Comparison of ENCODE assay signal across 9 cellular contexts in genomic region chr4:78568640-78569261, GRCh38. TPM values are rescaled to one million over a fixed set of nuclear protein-coding genes. Genes with fewer than 3 reads are reported as not detected.
DNase-seq lines count a peak whose midpoint lies in the region; ATAC-seq and TF ChIP-seq lines count a peak whose summit lies in the region.
"Had no signal": no experiment of that assay in that cellular context is flagged by ENCODE, and none has a peak within 500 bp of the region (broad histone marks: within the 10 kb centered on the region; RNA-seq: fewer than 3 reads in every experiment).

No MANE protein-coding gene starts in this region.

- H3K36me3 ChIP-seq in psoas muscle (ENCODE audit: insufficient read depth in 1 of 2, low read depth in 1 of 2) (no peaks in the 10 kb centered on the region), colonic mucosa (no peaks in the 10 kb centered on the region)

- TF ChIP-seq CTCF in cardiac fibroblast (IDR thresholded peaks at IDR 0.05; ENCODE audit: low read depth, low read length) (no peak), psoas muscle (IDR thresholded peaks at IDR 0.05) (no peak), colonic mucosa (IDR thresholded peaks at IDR 0.05) (no peak)

- intact Hi-C loops in psoas muscle (cut with DNase I) (no loop called here), colonic mucosa (cut with DNase I) (no loop called here)

- H3K27ac ChIP-seq in psoas muscle (peak overlapping the region; percentile 6), colonic mucosa (no peak overlapping the region)

- 38 to 43% (median 40%) methylated on average over 3 of the region's 3 CpGs for WGBS in psoas muscle, 3 donors

- ATAC-seq in GM19035 (IDR thresholded peaks at IDR 0.05; ENCODE audit: unreplicated experiment) (peak; percentile 30), HG03045 (IDR thresholded peaks at IDR 0.05; ENCODE audit: unreplicated experiment) (peak; percentile 46), psoas muscle (peak in 1 of 4 donors; percentile 19)

- DNase-seq in cardiac fibroblast (ENCODE audit: low read depth in 2 of 2) (peak; percentile 35 to 61), psoas muscle (no peak), HCEC 1CT (no peak), NCI-H2227 treated with DMSO at 0.1 percent for 48 hours (lab: John Stamatoyannopoulos, UW) (no peak), colonic mucosa (no peak)
- no peak for DNase-seq in effector CD8-positive, alpha-beta T cell (lab: John Stamatoyannopoulos, UW)
- DNase-seq: NCI-H524 treated with DMSO at 0.1 percent for 48 hours had no signal

- H3K9me3 ChIP-seq in psoas muscle: no peaks in the 10 kb centered on the region
- H3K9me3 ChIP-seq in colonic mucosa: no peaks in the 10 kb centered on the region

- H3K4me3 ChIP-seq in cardiac fibroblast (replicated peaks in 1 of 2; ENCODE audit: low read depth in 2 of 2, low read length in 2 of 2) (no peak overlapping the region), psoas muscle (no peak overlapping the region), colonic mucosa (no peak overlapping the region)

- H3K4me1 ChIP-seq in psoas muscle (no peaks in the 10 kb centered on the region), colonic mucosa (peaks cover 6% of the 10 kb centered on the region)

- H3K27me3 ChIP-seq in psoas muscle (ENCODE audit: insufficient read depth in 3 of 3, low read length in 2 of 3) (no peaks in the 10 kb centered on the region), colonic mucosa (no peaks in the 10 kb centered on the region)

- H3K9ac ChIP-seq in colonic mucosa (ENCODE audit: low read depth in 2 of 2, low read length in 2 of 2): no peak overlapping the region

RNA-seq across cellular contexts. Expression of gene ANXA3, which starts 17.2 kb away (rescaled TPM):
- 10 to 100 TPM; 11.8 to 19.1 (median 16.0) TPM for total RNA-seq in psoas muscle
- 10 to 100 TPM; 14.7 to 27.6 (median 22.2) TPM for polyA plus RNA-seq in psoas muscle
- 10 to 100 TPM; 58.9 to 59.2 TPM for total RNA-seq in colonic mucosa

Comparison
In these comparisons a context has a peak if more than half of its experiments do, and no peak if none do; other contexts are left out.
1. DNase-seq: peak in cardiac fibroblast (2 of 2); none in psoas muscle (0 of 2), HCEC 1CT (single experiment), effector CD8-positive, alpha-beta T cell (single experiment), NCI-H2227 treated with DMSO at 0.1 percent for 48 hours (single experiment) and colonic mucosa (single experiment).